1 cellular context compared by ENCODE assay signal in the genomic region with DNA sequence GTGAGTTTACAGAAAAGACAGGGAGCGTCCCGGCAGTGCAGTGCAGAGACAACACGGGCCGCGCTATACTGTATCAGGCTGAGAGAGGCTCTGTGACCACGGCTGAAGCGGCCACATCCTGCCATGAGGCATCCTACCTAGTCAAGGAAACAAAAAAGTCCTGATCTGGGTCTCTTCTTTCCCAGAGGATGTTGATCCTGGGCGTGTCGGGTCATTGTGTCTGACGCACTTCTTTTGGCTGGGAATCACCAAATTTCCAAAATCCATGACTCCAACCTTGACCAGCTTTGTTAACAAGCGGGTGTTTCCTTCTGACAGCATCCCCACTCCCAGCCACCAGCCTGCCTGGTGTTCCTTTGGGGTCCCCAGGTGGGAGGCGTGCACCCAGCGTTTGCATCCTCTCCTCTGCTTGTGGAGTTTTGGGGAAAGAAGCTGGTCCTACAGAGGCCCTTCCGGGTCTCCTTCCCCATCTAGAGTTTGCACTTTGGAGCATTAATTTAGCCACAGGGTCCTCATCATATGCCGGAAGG.
TF ChIP-seq lines count a peak whose summit lies in the region.

No MANE protein-coding gene starts in this region.

TF ChIP-seq in GM23338, 12 proteins besides CTCF, POLR2A, EP300 and RAD21 (continued from another document):
- TF ChIP-seq REST (IDR thresholded peaks at IDR 0.05; ENCODE audit: unreplicated experiment) (no peak), ZNF114 (CRISPR knock-in tag; IDR thresholded peaks at IDR 0.05) (no peak), EZH2 (IDR thresholded peaks at IDR 0.05; ENCODE audit: low read depth, unreplicated experiment) (no peak)
